11 cellular contexts compared by ENCODE assay signal in the genomic region with DNA sequence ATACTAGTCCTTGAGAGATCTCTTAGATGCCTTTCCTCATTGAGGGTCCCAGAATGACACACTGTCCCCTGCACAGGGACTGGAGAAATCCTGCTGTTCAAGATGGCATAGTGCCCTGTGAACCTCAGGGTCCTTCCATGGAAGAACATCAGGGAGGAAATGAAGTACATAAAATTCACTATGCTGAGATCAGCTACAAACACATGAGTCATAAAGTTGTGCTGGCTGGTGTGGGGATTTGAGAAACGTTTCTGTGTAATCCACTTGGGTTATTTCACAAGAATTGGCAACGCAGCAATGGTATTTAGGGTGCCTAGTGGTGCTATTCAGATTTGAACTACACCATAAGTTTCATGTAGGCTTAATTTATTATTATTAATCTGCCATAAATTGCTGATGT.
A peak's percentile ranks its signal among the peaks of the same experiment; 100 is the strongest.
DNase-seq lines count a peak whose midpoint lies in the region; ATAC-seq and TF ChIP-seq lines count a peak whose summit lies in the region.
"Had no signal": no experiment of that assay in that cellular context is flagged by ENCODE, and none has a peak within 500 bp of the region (broad histone marks: within the 10 kb centered on the region; RNA-seq: fewer than 3 reads in every experiment).

No MANE protein-coding gene starts in this region.

- H3K27ac ChIP-seq in mammary epithelial cell (ENCODE audit: insufficient read depth, low read depth, low read length) = peak overlapping the region; percentile 73
- no peak overlapping the region for H3K27ac ChIP-seq in mesendoderm (ENCODE audit: low read depth, low read length)

- peaks cover 10% of the 10 kb centered on the region; the same call in 1 of the 2 replicates for H3K9me3 Mint-ChIP-seq in WTC11

- H2AFZ ChIP-seq in mammary epithelial cell (ENCODE audit: low read depth, low read length) = no peak overlapping the region

- BruUV-seq in mammary epithelial cell (replicated peaks; lab: Mats Ljungman, UMichigan) = no TSS peak

- H2AK5ac ChIP-seq in mesendoderm (ENCODE audit: low read length) = peak overlapping the region; percentile 95

- H3K23ac ChIP-seq in mesendoderm (ENCODE audit: low read length) = no peak overlapping the region

- H4K5ac ChIP-seq in mesendoderm (ENCODE audit: low read length) = no peak overlapping the region

- 15% methylated on average over 2 of the region's 2 CpGs for WGBS in mammary epithelial cell (ENCODE audit: low coverage, missing lambda C conversion rate)
- WGBS in mesendoderm (ENCODE audit: extremely low coverage, insufficient coverage, low lambda C conversion rate) = no CpG with 5 or more reads among the region's 2 CpGs

- in situ Hi-C loops in mammary epithelial cell (cut with MboI; ENCODE audit: low sequenced_read_pairs in 2 of 2) = no loop called here

- H3K9ac ChIP-seq in mammary epithelial cell (ENCODE audit: insufficient read depth, low read length) (peak overlapping the region; percentile 48), mesendoderm (ENCODE audit: low read length) (no peak overlapping the region)

- DNase-seq in stimulated activated naive CD4-positive, alpha-beta T cell treated with Interleukin-2 at 50 U/mL for 16 hours (lab: John Stamatoyannopoulos, UW) = peak; percentile 2
- DNase-seq in stimulated activated naive CD4-positive, alpha-beta T cell (lab: John Stamatoyannopoulos, UW) = no peak
- DNase-seq in mammary epithelial cell (peak; percentile 83), mesendoderm (peak; percentile 29), KG1 (lab: John Stamatoyannopoulos, UW) (no peak), WTC11 (ENCODE audit: low spot score) (no peak)
- DNase-seq: activated CD4-positive, alpha-beta T cell treated with anti-CD3 and anti-CD28 coated beads, Interleukin-2, amount 50 U/mL, for 1 hour; DND-41 had no signal

- no peaks in the 10 kb centered on the region for H3K27me3 Mint-ChIP-seq in WTC11 (ENCODE audit: low read depth)

- H3K4me3 Mint-ChIP-seq in WTC11 = no peak overlapping the region

- CTCF ChIA-PET in mammary epithelial cell (lab: Charles Lee; ENCODE audit: low non-redundant PET) = interaction anchor here (0.6 kb wide), 1 partner anchor 156 kb away, joined by 6 read pairs; no protein-coding TSS in a partner anchor
- CTCF ChIA-PET in WTC11 (lab: Charles Lee) = interaction anchor here (0.8 to 1.0 kb wide), 2 partner anchors 13 to 175 kb away, joined by 3 read pairs; a partner anchor contains a TSS

- H2BK5ac ChIP-seq in mesendoderm (ENCODE audit: low read length) = no peak overlapping the region

- H3K4me3 ChIP-seq in mammary epithelial cell (replicated peaks in 1 of 3; ENCODE audit: insufficient read depth in 1 of 3, low read depth in 2 of 3, low read length in 3 of 3) (no peak overlapping the region), mesendoderm (ENCODE audit: low read length) (no peak overlapping the region)

- TF ChIP-seq CTCF in mammary epithelial cell (conservative IDR thresholded peaks at IDR 0.05 in 1 of 2, IDR thresholded peaks at IDR 0.05 in 1 of 2; ENCODE audit: extremely low read depth in 1 of 2, insufficient read depth in 1 of 2, low read depth in 1 of 2, low read length in 2 of 2) = peak in 1 of 2 donors; percentile 9
- no peak for TF ChIP-seq CTCF in WTC11 (IDR thresholded peaks at IDR 0.05)

- no peaks in the 10 kb centered on the region for H3K36me3 ChIP-seq in mammary epithelial cell (ENCODE audit: insufficient read depth, low read length)
- no peaks in the 10 kb centered on the region for H3K36me3 ChIP-seq in mesendoderm (ENCODE audit: control insufficient read depth, insufficient read depth, low read length)

- H3K4me1 ChIP-seq in mammary epithelial cell (ENCODE audit: insufficient read depth, low read length) (peaks cover 19% of the 10 kb centered on the region), mesendoderm (ENCODE audit: control insufficient read depth, low read depth, low read length) (peaks cover 13% of the 10 kb centered on the region)

- H3K79me1 ChIP-seq in mesendoderm (ENCODE audit: low read length) = no peaks in the 10 kb centered on the region

- H3K79me2 ChIP-seq in mammary epithelial cell (ENCODE audit: insufficient read depth, low read length) (no peaks in the 10 kb centered on the region), mesendoderm (ENCODE audit: control insufficient read depth, insufficient read depth, low read length) (no peaks in the 10 kb centered on the region)

- H3K4me2 ChIP-seq in mammary epithelial cell (ENCODE audit: insufficient read depth, low read depth, low read length) (peak overlapping the region; percentile 68), mesendoderm (ENCODE audit: low read length) (no peak overlapping the region)

- H4K8ac ChIP-seq in mesendoderm (ENCODE audit: low read depth, low read length) = no peak overlapping the region

- POLR2A ChIA-PET in WTC11 (lab: Charles Lee) = no interaction called here

- no peak overlapping the region for H3K27ac Mint-ChIP-seq in WTC11

- H2BK120ac ChIP-seq in mesendoderm (ENCODE audit: low read depth, low read length) = no peak overlapping the region

- peak overlapping the region; percentile 39 for H3K56ac ChIP-seq in mesendoderm (ENCODE audit: low read length)

- dilution Hi-C loops in mammary epithelial cell (cut with HindIII; ENCODE audit: low sequenced_read_pairs) = no loop called here

- H3K4me1 Mint-ChIP-seq in WTC11 = peaks cover 35% of the 10 kb centered on the region

- no peak overlapping the region for H2BK15ac ChIP-seq in mesendoderm (replicated peaks; ENCODE audit: low read depth)

- peaks cover 3% of the 10 kb centered on the region for H3K36me3 Mint-ChIP-seq in WTC11

- H3K4ac ChIP-seq in mesendoderm (ENCODE audit: low read depth, low read length) = no peak overlapping the region

- H3K27me3 ChIP-seq in mammary epithelial cell (ENCODE audit: insufficient read depth, low read length) (no peaks in the 10 kb centered on the region), mesendoderm (ENCODE audit: insufficient read depth, low read length, poor library complexity) (no peaks in the 10 kb centered on the region)

- H4K20me1 ChIP-seq in mammary epithelial cell (ENCODE audit: insufficient read depth, low read length) = no peaks in the 10 kb centered on the region

- intact Hi-C loops in mammary epithelial cell (cut with micrococcal nuclease) = loop anchor here (2.0 kb wide), 1 partner anchor 20 kb away; no protein-coding TSS in a partner anchor

- H3K18ac ChIP-seq in mesendoderm (ENCODE audit: low read length) = peak overlapping the region; percentile 2

- H3K9me3 ChIP-seq in mammary epithelial cell (replicated peaks; ENCODE audit: insufficient read depth, low read length) = no peaks in the 10 kb centered on the region

- no peak for ATAC-seq in GM18867 (IDR thresholded peaks at IDR 0.05; ENCODE audit: unreplicated experiment)
- ATAC-seq in GM21723 (IDR thresholded peaks at IDR 0.05; ENCODE audit: unreplicated experiment) = no peak
- no peak for ATAC-seq in WTC11
- ATAC-seq: left colon had no signal

TF ChIP-seq in WTC11, 78 proteins besides CTCF, POLR2A, EP300 and RAD21 (continues in another document):
- TF ChIP-seq, protein P1, sequence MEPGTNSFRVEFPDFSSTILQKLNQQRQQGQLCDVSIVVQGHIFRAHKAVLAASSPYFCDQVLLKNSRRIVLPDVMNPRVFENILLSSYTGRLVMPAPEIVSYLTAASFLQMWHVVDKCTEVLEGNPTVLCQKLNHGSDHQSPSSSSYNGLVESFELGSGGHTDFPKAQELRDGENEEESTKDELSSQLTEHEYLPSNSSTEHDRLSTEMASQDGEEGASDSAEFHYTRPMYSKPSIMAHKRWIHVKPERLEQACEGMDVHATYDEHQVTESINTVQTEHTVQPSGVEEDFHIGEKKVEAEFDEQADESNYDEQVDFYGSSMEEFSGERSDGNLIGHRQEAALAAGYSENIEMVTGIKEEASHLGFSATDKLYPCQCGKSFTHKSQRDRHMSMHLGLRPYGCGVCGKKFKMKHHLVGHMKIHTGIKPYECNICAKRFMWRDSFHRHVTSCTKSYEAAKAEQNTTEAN (CRISPR knock-in tag; IDR thresholded peaks at IDR 0.05) = no peak
- TF ChIP-seq, protein P2, sequence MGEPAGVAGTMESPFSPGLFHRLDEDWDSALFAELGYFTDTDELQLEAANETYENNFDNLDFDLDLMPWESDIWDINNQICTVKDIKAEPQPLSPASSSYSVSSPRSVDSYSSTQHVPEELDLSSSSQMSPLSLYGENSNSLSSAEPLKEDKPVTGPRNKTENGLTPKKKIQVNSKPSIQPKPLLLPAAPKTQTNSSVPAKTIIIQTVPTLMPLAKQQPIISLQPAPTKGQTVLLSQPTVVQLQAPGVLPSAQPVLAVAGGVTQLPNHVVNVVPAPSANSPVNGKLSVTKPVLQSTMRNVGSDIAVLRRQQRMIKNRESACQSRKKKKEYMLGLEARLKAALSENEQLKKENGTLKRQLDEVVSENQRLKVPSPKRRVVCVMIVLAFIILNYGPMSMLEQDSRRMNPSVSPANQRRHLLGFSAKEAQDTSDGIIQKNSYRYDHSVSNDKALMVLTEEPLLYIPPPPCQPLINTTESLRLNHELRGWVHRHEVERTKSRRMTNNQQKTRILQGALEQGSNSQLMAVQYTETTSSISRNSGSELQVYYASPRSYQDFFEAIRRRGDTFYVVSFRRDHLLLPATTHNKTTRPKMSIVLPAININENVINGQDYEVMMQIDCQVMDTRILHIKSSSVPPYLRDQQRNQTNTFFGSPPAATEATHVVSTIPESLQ (CRISPR knock-in tag; IDR thresholded peaks at IDR 0.05) = no peak
- no peak for TF ChIP-seq ZNF416 (CRISPR knock-in tag; IDR thresholded peaks at IDR 0.05)
- TF ChIP-seq, protein P3, sequence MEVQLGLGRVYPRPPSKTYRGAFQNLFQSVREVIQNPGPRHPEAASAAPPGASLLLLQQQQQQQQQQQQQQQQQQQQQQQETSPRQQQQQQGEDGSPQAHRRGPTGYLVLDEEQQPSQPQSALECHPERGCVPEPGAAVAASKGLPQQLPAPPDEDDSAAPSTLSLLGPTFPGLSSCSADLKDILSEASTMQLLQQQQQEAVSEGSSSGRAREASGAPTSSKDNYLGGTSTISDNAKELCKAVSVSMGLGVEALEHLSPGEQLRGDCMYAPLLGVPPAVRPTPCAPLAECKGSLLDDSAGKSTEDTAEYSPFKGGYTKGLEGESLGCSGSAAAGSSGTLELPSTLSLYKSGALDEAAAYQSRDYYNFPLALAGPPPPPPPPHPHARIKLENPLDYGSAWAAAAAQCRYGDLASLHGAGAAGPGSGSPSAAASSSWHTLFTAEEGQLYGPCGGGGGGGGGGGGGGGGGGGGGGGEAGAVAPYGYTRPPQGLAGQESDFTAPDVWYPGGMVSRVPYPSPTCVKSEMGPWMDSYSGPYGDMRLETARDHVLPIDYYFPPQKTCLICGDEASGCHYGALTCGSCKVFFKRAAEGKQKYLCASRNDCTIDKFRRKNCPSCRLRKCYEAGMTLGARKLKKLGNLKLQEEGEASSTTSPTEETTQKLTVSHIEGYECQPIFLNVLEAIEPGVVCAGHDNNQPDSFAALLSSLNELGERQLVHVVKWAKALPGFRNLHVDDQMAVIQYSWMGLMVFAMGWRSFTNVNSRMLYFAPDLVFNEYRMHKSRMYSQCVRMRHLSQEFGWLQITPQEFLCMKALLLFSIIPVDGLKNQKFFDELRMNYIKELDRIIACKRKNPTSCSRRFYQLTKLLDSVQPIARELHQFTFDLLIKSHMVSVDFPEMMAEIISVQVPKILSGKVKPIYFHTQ (CRISPR knock-in tag; IDR thresholded peaks at IDR 0.05) = no peak
- no peak for TF ChIP-seq FOXJ3 (CRISPR knock-in tag; IDR thresholded peaks at IDR 0.05; ENCODE audit: borderline replicate concordance)
- TF ChIP-seq ZNF396 (CRISPR knock-in tag; IDR thresholded peaks at IDR 0.05; ENCODE audit: borderline replicate concordance) = no peak
- no peak for TF ChIP-seq HMGA2 (CRISPR knock-in tag; IDR thresholded peaks at IDR 0.05)

Comparison
In these comparisons a context has a peak if more than half of its experiments do, and no peak if none do; other contexts are left out.
1. DNase-seq: peak in stimulated activated naive CD4-positive, alpha-beta T cell treated with Interleukin-2 at 50 U/mL for 16 hours (single experiment), mammary epithelial cell (single experiment) and mesendoderm (single experiment); none in stimulated activated naive CD4-positive, alpha-beta T cell (0 of 6), KG1 (single experiment) and WTC11 (single experiment).